1 cellular context compared by ENCODE assay signal in genomic region chr9:99269429-99269828, GRCh38.
A peak's percentile ranks its signal among the peaks of the same experiment; 100 is the strongest.
TF ChIP-seq lines count a peak whose summit lies in the region.

No MANE protein-coding gene starts in this region.

TF ChIP-seq in IMR-90, 13 proteins besides CTCF, POLR2A, EP300 and RAD21 (continued from another document):
- TF ChIP-seq SMC3 (IDR thresholded peaks at IDR 0.05; ENCODE audit: low read depth, low read length) (no peak; the same call in 1 of the 2 replicates), MAZ (IDR thresholded peaks at IDR 0.05; ENCODE audit: borderline replicate concordance, low read depth, low read length) (no peak), FOS (IDR thresholded peaks at IDR 0.05; ENCODE audit: low read depth, low read length) (peak; percentile 51; the same call in 1 of the 2 replicates)
